In the genomic region with DNA sequence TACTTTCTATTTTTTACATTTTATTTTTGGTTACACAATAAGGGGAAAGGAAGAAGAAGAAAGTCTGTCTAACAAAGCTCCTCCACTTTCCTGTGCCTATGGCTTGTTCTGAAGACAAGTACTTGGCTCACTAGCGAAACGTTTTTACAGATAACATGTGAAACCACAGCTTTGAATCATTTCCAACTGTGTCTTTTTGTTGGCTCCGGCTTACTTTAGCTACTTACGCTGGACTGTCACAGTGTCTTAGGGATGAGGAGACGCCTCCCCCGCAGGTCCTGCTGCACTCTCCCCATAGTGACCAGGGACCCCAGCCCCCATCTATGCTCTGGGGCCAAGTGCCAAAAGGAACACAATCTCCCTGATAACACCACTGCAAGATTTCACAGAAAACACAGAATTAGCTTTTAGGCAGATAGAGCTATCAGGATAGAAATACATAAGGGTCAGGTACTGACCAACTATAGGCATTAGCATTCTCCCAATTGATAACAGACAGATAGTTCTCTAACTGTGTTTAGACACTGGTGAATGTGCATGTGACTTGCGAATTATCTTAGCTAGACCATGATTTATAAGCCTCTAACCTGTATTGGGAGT, we compare ENCODE assay signal across 10 cellular contexts.
A peak's percentile ranks its signal among the peaks of the same experiment; 100 is the strongest.
DNase-seq lines count a peak whose midpoint lies in the region; ATAC-seq, FAIRE-seq and TF ChIP-seq lines count a peak whose summit lies in the region.
"Had no signal": no experiment of that assay in that cellular context is flagged by ENCODE, and none has a peak within 500 bp of the region (broad histone marks: within the 10 kb centered on the region; RNA-seq: fewer than 3 reads in every experiment).

No MANE protein-coding gene starts in this region.

- no peaks in the 10 kb centered on the region for H4K20me1 ChIP-seq in mammary epithelial cell (ENCODE audit: insufficient read depth, low read length)

- H3K4me1 ChIP-seq in mammary epithelial cell (ENCODE audit: insufficient read depth, low read length): no peaks in the 10 kb centered on the region

- FAIRE-seq in HTR-8/SVneo (lab: Jason Lieb, UNC): no peak

- dilution Hi-C loops in mammary epithelial cell (cut with HindIII; ENCODE audit: low sequenced_read_pairs): no loop called here

- intact Hi-C loops in mammary epithelial cell (cut with micrococcal nuclease) (no loop called here), lower leg skin (cut with DNase I; ENCODE audit: low total_unique reads) (no loop called here)

- no peaks in the 10 kb centered on the region for H3K79me2 ChIP-seq in mammary epithelial cell (ENCODE audit: insufficient read depth, low read length)

- CTCF ChIA-PET in mammary epithelial cell (lab: Charles Lee; ENCODE audit: low non-redundant PET): interaction anchor here (0.7 kb wide), 1 partner anchor 221 kb away, joined by 4 read pairs; no protein-coding TSS in a partner anchor

- no peak overlapping the region for H3K27ac ChIP-seq in mammary epithelial cell (ENCODE audit: insufficient read depth, low read depth, low read length)
- H3K27ac ChIP-seq: sigmoid colon had no signal

- no peaks in the 10 kb centered on the region for H3K9me3 ChIP-seq in mammary epithelial cell (replicated peaks; ENCODE audit: insufficient read depth, low read length)
- H3K9me3 ChIP-seq: sigmoid colon had no signal

- no peak for TF ChIP-seq POLR2A in lower leg skin (IDR thresholded peaks at IDR 0.05)

- in situ Hi-C loops in mammary epithelial cell (cut with MboI; ENCODE audit: low sequenced_read_pairs in 2 of 2): no loop called here

- DNase-seq in AG08395 (ENCODE audit: low spot score) (peak; percentile 70), HUDEP-2 (lab: John Stamatoyannopoulos, UW; ENCODE audit: unreplicated experiment in 76 of 76) (peak in 70 of 76 experiments; percentile 1 to 93 (median 56)), mammary epithelial cell (peak; percentile 58), kidney tubule cell (ENCODE audit: low spot score) (peak; percentile 32), HPDE6-E6E7 (ENCODE audit: extremely low spot score) (no peak), lower leg skin (ENCODE audit: low spot score in 2 of 2) (no peak), HTR-8/SVneo (ENCODE audit: insufficient read length, low spot score) (no peak)
- DNase-seq: activated effector memory CD4-positive, alpha-beta T cell treated with Interleukin-2 at 50 U/mL for 16 hours; sigmoid colon had no signal

- no peaks in the 10 kb centered on the region for H3K27me3 ChIP-seq in mammary epithelial cell (ENCODE audit: insufficient read depth, low read length)
- H3K27me3 ChIP-seq: sigmoid colon had no signal

- 41% methylated on average over 7 of the region's 7 CpGs for WGBS in mammary epithelial cell (ENCODE audit: low coverage, missing lambda C conversion rate)
- 36 to 39% methylated on average over 7 of the region's 7 CpGs for WGBS in lower leg skin, 2 donors

- no peak for TF ChIP-seq CTCF in mammary epithelial cell (conservative IDR thresholded peaks at IDR 0.05 in 1 of 2, IDR thresholded peaks at IDR 0.05 in 1 of 2; ENCODE audit: extremely low read depth in 1 of 2, insufficient read depth in 1 of 2, low read depth in 1 of 2, low read length in 2 of 2)
- TF ChIP-seq CTCF in lower leg skin (IDR thresholded peaks at IDR 0.05): no peak

- no TSS peak for BruUV-seq in mammary epithelial cell (replicated peaks; lab: Mats Ljungman, UMichigan)

- peak overlapping the region; percentile 6 for H2AFZ ChIP-seq in mammary epithelial cell (ENCODE audit: low read depth, low read length)

- peaks cover 4% of the 10 kb centered on the region for H3K36me3 ChIP-seq in mammary epithelial cell (ENCODE audit: insufficient read depth, low read length)
- H3K36me3 ChIP-seq: sigmoid colon had no signal

- H3K4me3 ChIP-seq in mammary epithelial cell (replicated peaks in 1 of 3; ENCODE audit: insufficient read depth in 1 of 3, low read depth in 2 of 3, low read length in 3 of 3) (no peak overlapping the region), lower leg skin (ENCODE audit: low read depth, poor library complexity, severe bottlenecking) (no peak overlapping the region)
- H3K4me3 ChIP-seq: sigmoid colon had no signal

- H3K4me2 ChIP-seq in mammary epithelial cell (ENCODE audit: insufficient read depth, low read depth, low read length): no peak overlapping the region

- ATAC-seq in GM21515 (IDR thresholded peaks at IDR 0.05; ENCODE audit: unreplicated experiment): no peak

- H3K9ac ChIP-seq in mammary epithelial cell (ENCODE audit: insufficient read depth, low read length): no peak overlapping the region

Comparison
In these comparisons a context has a peak if more than half of its experiments do, and no peak if none do; other contexts are left out.
1. DNase-seq: peak in AG08395 (single experiment), HUDEP-2 (70 of 76), mammary epithelial cell (single experiment) and kidney tubule cell (single experiment); none in HPDE6-E6E7 (single experiment), lower leg skin (0 of 2) and HTR-8/SVneo (single experiment).